Comparison of ENCODE assay signal across 15 cellular contexts in genomic region chr2:240791821-240792657, GRCh38. TPM values are rescaled to one million over a fixed set of nuclear protein-coding genes. Genes with fewer than 3 reads are reported as not detected.
DNase-seq lines count a peak whose midpoint lies in the region; ATAC-seq and TF ChIP-seq lines count a peak whose summit lies in the region.
"Had no signal": no experiment of that assay in that cellular context is flagged by ENCODE, and none has a peak within 500 bp of the region (broad histone marks: within the 10 kb centered on the region; RNA-seq: fewer than 3 reads in every experiment).

No MANE protein-coding gene starts in this region.

- ATAC-seq in activated T-cell treated with anti-CD3 and anti-CD28 coated beads, Interleukin-2, amount 50 U/mL, for 72 hours (replicated peaks in 1 of 2): no peak
- no peak for ATAC-seq in GM21447 (IDR thresholded peaks at IDR 0.05; ENCODE audit: unreplicated experiment)
- ATAC-seq in HG03442 (IDR thresholded peaks at IDR 0.05; ENCODE audit: unreplicated experiment): no peak
- ATAC-seq: left lung; naive thymus-derived CD8-positive, alpha-beta T cell had no signal

- H3K79me1 ChIP-seq in neuronal stem cell (ENCODE audit: low read depth, low read length): peaks cover 25% of the 10 kb centered on the region

- peak overlapping the region; percentile 92 for H2AK5ac ChIP-seq in neuronal stem cell (ENCODE audit: low read depth, low read length)

- peak overlapping the region; percentile 90 for H3K18ac ChIP-seq in neuronal stem cell (ENCODE audit: low read length)

- no peak overlapping the region for H3K27ac Mint-ChIP-seq in activated T-cell treated with anti-CD3 and anti-CD28 coated beads, Interleukin-2, amount 50 U/mL, for 72 hours
- H3K27ac Mint-ChIP-seq: activated naive CD4-positive, alpha-beta T cell treated with anti-CD3 and anti-CD28 coated beads, Interleukin-2, amount 50 U/mL, for 24 hours had no signal

- no CpG with 5 or more reads among the region's 16 CpGs for WGBS in neuronal stem cell (ENCODE audit: extremely low coverage in 2 of 2, insufficient read length in 2 of 2, insufficient replicate concordance in 1 of 2), 2 donors

- no peak overlapping the region for H3K4ac ChIP-seq in neuronal stem cell (ENCODE audit: low read length)

- H3K4me2 ChIP-seq in neuronal stem cell (ENCODE audit: insufficient read depth, low read length, poor library complexity, severe bottlenecking): peak overlapping the region; percentile 24

- H3K4me1 Mint-ChIP-seq in activated T-cell treated with anti-CD3 and anti-CD28 coated beads, Interleukin-2, amount 50 U/mL, for 72 hours (ENCODE audit: low read depth): no peaks in the 10 kb centered on the region
- H3K4me1 Mint-ChIP-seq: activated naive CD4-positive, alpha-beta T cell treated with anti-CD3 and anti-CD28 coated beads, Interleukin-2, amount 50 U/mL, for 24 hours had no signal

- no peak overlapping the region for H3K23ac ChIP-seq in neuronal stem cell (ENCODE audit: low read depth, low read length, poor library complexity)

- no peaks in the 10 kb centered on the region for H3K9me3 Mint-ChIP-seq in activated T-cell treated with anti-CD3 and anti-CD28 coated beads, Interleukin-2, amount 50 U/mL, for 72 hours
- H3K9me3 Mint-ChIP-seq: activated naive CD4-positive, alpha-beta T cell treated with anti-CD3 and anti-CD28 coated beads, Interleukin-2, amount 50 U/mL, for 24 hours; naive thymus-derived CD8-positive, alpha-beta T cell had no signal

- H3K9me3 ChIP-seq in NT2/D1 (ENCODE audit: insufficient read depth, low read length) (no peaks in the 10 kb centered on the region), cardiac muscle cell (ENCODE audit: low read depth) (no peaks in the 10 kb centered on the region), neuronal stem cell (replicated peaks in 1 of 2; ENCODE audit: control insufficient read depth in 2 of 2, insufficient read depth in 1 of 2, low read depth in 1 of 2, low read length in 2 of 2) (no peaks in the 10 kb centered on the region)
- H3K9me3 ChIP-seq: left lung, SJSA1 had no signal

- peaks cover 2% of the 10 kb centered on the region for H3K36me3 ChIP-seq in NT2/D1 (ENCODE audit: insufficient read depth, insufficient read length, low read length)
- H3K36me3 ChIP-seq in cardiac muscle cell: no peaks in the 10 kb centered on the region
- peaks cover 38 to 39% of the 10 kb centered on the region in 2 donors for H3K36me3 ChIP-seq in neuronal stem cell (replicated peaks in 1 of 2; ENCODE audit: control insufficient read depth in 2 of 2, insufficient read depth in 2 of 2, low read length in 2 of 2)
- H3K36me3 ChIP-seq: left lung, SJSA1 had no signal

- H2BK120ac ChIP-seq in neuronal stem cell (ENCODE audit: low read depth, low read length): peak overlapping the region; percentile 12

- peaks cover 7% of the 10 kb centered on the region for H3K27me3 Mint-ChIP-seq in activated T-cell treated with anti-CD3 and anti-CD28 coated beads, Interleukin-2, amount 50 U/mL, for 72 hours (ENCODE audit: low read depth)

- peak overlapping the region; percentile 64 for H2BK15ac ChIP-seq in neuronal stem cell (ENCODE audit: low read length)

- H2BK12ac ChIP-seq in neuronal stem cell (ENCODE audit: low read length): no peak overlapping the region

- H3K9ac ChIP-seq in NT2/D1 (ENCODE audit: insufficient read length, low read depth) (peak overlapping the region; percentile 36), neuronal stem cell (ENCODE audit: low read depth, low read length, poor library complexity) (peak overlapping the region; percentile 70)

- no peak overlapping the region for H4K91ac ChIP-seq in neuronal stem cell (ENCODE audit: low read depth, low read length, poor library complexity)

- peak overlapping the region; percentile 38 for H3K27ac ChIP-seq in cardiac muscle cell
- H3K27ac ChIP-seq in neuronal stem cell (replicated peaks; ENCODE audit: low read length): peak overlapping the region; percentile 81
- H3K27ac ChIP-seq: epithelial cell of prostate, left lung, SJSA1, skin epidermis had no signal

- no peak overlapping the region for H3K4me3 Mint-ChIP-seq in activated T-cell treated with anti-CD3 and anti-CD28 coated beads, Interleukin-2, amount 50 U/mL, for 72 hours
- H3K4me3 Mint-ChIP-seq: activated naive CD4-positive, alpha-beta T cell treated with anti-CD3 and anti-CD28 coated beads, Interleukin-2, amount 50 U/mL, for 24 hours; naive thymus-derived CD8-positive, alpha-beta T cell had no signal

- H2BK5ac ChIP-seq in neuronal stem cell (ENCODE audit: low read length): peak overlapping the region; percentile 84

- H3K36me3 Mint-ChIP-seq in activated T-cell treated with anti-CD3 and anti-CD28 coated beads, Interleukin-2, amount 50 U/mL, for 72 hours (ENCODE audit: insufficient read depth in 2 of 2): no peaks in the 10 kb centered on the region
- H3K36me3 Mint-ChIP-seq: activated naive CD4-positive, alpha-beta T cell treated with anti-CD3 and anti-CD28 coated beads, Interleukin-2, amount 50 U/mL, for 24 hours; naive thymus-derived CD8-positive, alpha-beta T cell had no signal

- H2AFZ ChIP-seq in neuronal stem cell (ENCODE audit: low read length): peak overlapping the region; percentile 73

- no peak for TF ChIP-seq CTCF in cardiac muscle cell (IDR thresholded peaks at IDR 0.05; ENCODE audit: low read depth, low read length)

- H3K4me1 ChIP-seq in NT2/D1 (ENCODE audit: insufficient read depth, insufficient read length) (peaks cover 16% of the 10 kb centered on the region), cardiac muscle cell (ENCODE audit: low read depth) (peaks cover 12% of the 10 kb centered on the region), neuronal stem cell (ENCODE audit: control insufficient read depth in 2 of 2, insufficient read depth in 1 of 2, low read depth in 1 of 2, low read length in 2 of 2) (peaks cover 17 to 23% of the 10 kb centered on the region in 2 donors)
- H3K4me1 ChIP-seq: left lung, SJSA1 had no signal

- DNase-seq in Ammon's horn (ENCODE audit: low spot score): peak; percentile 68
- DNase-seq in NT2/D1 (ENCODE audit: low read depth, low spot score): no peak
- DNase-seq in cardiac muscle cell (ENCODE audit: low read depth in 1 of 2, low spot score in 1 of 2): peak in 1 of 2 donors; percentile 29
- DNase-seq in neuronal stem cell (ENCODE audit: low spot score): peak; percentile 8
- DNase-seq in activated T-cell treated with anti-CD3 and anti-CD28 coated beads, Interleukin-2, amount 50 U/mL, for 72 hours: no peak
- no peak for DNase-seq in NCI-H2107 (lab: John Stamatoyannopoulos, UW)
- DNase-seq: NCI-H2029 had no signal

- H4K8ac ChIP-seq in neuronal stem cell (ENCODE audit: low read depth, low read length): no peak overlapping the region

- H3K27me3 ChIP-seq in NT2/D1 (ENCODE audit: insufficient read depth, insufficient read length) (no peaks in the 10 kb centered on the region), cardiac muscle cell (no peaks in the 10 kb centered on the region), neuronal stem cell (ENCODE audit: control insufficient read depth in 3 of 3, insufficient read depth in 3 of 3, low read depth in 1 of 3, low read length in 3 of 3) (no peaks in the 10 kb centered on the region)

- peak overlapping the region; percentile 9 for H3K14ac ChIP-seq in neuronal stem cell (ENCODE audit: low read length)

- H3K4me3 ChIP-seq in NT2/D1 (ENCODE audit: insufficient read length, low read depth) (no peak overlapping the region), cardiac muscle cell (no peak overlapping the region), neuronal stem cell (ENCODE audit: low read length in 2 of 2) (peak overlapping the region in 1 of 2 donors; percentile 14)
- H3K4me3 ChIP-seq: left lung, SJSA1, skin epidermis had no signal

RNA-seq across cellular contexts. Expression of gene KIF1A, which starts 28.0 kb away (rescaled TPM):
- total RNA-seq in cardiac muscle cell: 8.0 and 14.1 TPM in 2 replicates
- polyA plus RNA-seq in cardiac muscle cell: 4.3 and 6.3 TPM in 2 replicates
- 32.5 TPM for polyA plus RNA-seq in neuronal stem cell (2013, experiment 1 of 2)
- 33.9 TPM for polyA plus RNA-seq in neuronal stem cell (2013, experiment 2 of 2)
- 10 to 100 TPM; 28.8 to 30.1 TPM for total RNA-seq in activated T-cell treated with anti-CD3 and anti-CD28 coated beads, Interleukin-2, amount 50 U/mL, for 72 hours
- total RNA-seq: naive thymus-derived CD8-positive, alpha-beta T cell; SJSA1 had no signal

Comparison
In these comparisons a context has a peak if more than half of its experiments do, and no peak if none do; other contexts are left out.
1. DNase-seq: peak in Ammon's horn (single experiment) and neuronal stem cell (single experiment); none in NT2/D1 (single experiment), activated T-cell treated with anti-CD3 and anti-CD28 coated beads, Interleukin-2, amount 50 U/mL, for 72 hours (0 of 2) and NCI-H2107 (single experiment).